ENCODE assay signal across 25 cellular contexts in genomic region chr4:68366600-68366999, GRCh38.
"Had no signal": no experiment of that assay in that cellular context is flagged by ENCODE, and none has a peak within 500 bp of the region (broad histone marks: within the 10 kb centered on the region; RNA-seq: fewer than 3 reads in every experiment).

No MANE protein-coding gene starts in this region.

- H3K4me3 ChIP-seq: body of pancreas, pancreas, psoas muscle, upper lobe of left lung had no signal

- H3K9me3 ChIP-seq: body of pancreas, pancreas, psoas muscle, upper lobe of left lung had no signal

- H3K36me3 ChIP-seq: pancreas, upper lobe of left lung had no signal

- H3K27me3 ChIP-seq: body of pancreas, pancreas, upper lobe of left lung had no signal

- DNase-seq: activated B cell treated with CpG ODN at 0.5 μM for 24 hours; activated CD4-positive, alpha-beta T cell treated with anti-CD3 and anti-CD28 coated beads for 4 hours; activated CD4-positive, alpha-beta T cell treated with anti-CD3 and anti-CD28 coated beads, Interleukin-2, amount 50 U/mL, for 48 hours; activated CD8-positive, alpha-beta memory T cell treated with anti-CD3 and anti-CD28 coated beads, Interleukin-2, amount 50 U/mL, for 48 hours; activated naive CD4-positive, alpha-beta T cell treated with Interleukin-2 at 50 U/mL for 16 hours; activated naive CD8-positive, alpha-beta T cell treated with anti-CD3 and anti-CD28 coated beads, Interleukin-2, amount 10 ng/mL, durations not matched to agents 7 days and 5 days; activated T-cell treated with anti-CD3 and anti-CD28 coated beads, Interleukin-2, amount 50 U/mL, for 48 hours; amygdala; body of pancreas; caudate nucleus; effector memory CD4-positive, alpha-beta T cell; hippocampal formation; left cardiac atrium; pancreas; psoas muscle; right cardiac atrium; stimulated activated CD4-positive, alpha-beta T cell treated with anti-CD3 and anti-CD28 coated beads, Interleukin-12 subunit alpha, Interleukin-12 subunit beta, amount 100 ng/mL, for 4 hours; stimulated activated CD4-positive, alpha-beta T cell treated with anti-CD3 and anti-CD28 coated beads, Interleukin-4, amount 100 ng/mL, for 4 hours; stimulated activated naive CD8-positive, alpha-beta T cell treated with anti-CD3 and anti-CD28 coated beads, Interleukin-15, Interleukin-2, amounts not matched to agents 100 U/mL and 50 U/mL, for 24 hours; T-helper 17 cell; upper lobe of left lung had no signal

- ATAC-seq: body of pancreas; esophagus mucosa; left cardiac atrium; natural killer cell treated with Interleukin-12 subunit alpha and Interleukin-12 subunit beta and Interleukin-15 and Interleukin-18, amount 100 ng/mL, for 72 hours; pancreas; psoas muscle; right cardiac atrium; stimulated activated naive CD8-positive, alpha-beta T cell treated with anti-CD3 and anti-CD28 coated beads, Interleukin-15, Interleukin-2, amounts not matched to agents 100 U/mL and 50 U/mL, for 24 hours; T-helper 17 cell had no signal

- H3K27ac ChIP-seq: body of pancreas, pancreas, psoas muscle, upper lobe of left lung had no signal

- FAIRE-seq: endothelial cell of umbilical vein, frontal cortex, pancreas had no signal

- H3K4me1 ChIP-seq: body of pancreas, pancreas, psoas muscle had no signal
